Comparison of ENCODE assay signal across 13 cellular contexts in genomic region chr9:130805510-130806387, GRCh38. TPM values are rescaled to one million over a fixed set of nuclear protein-coding genes. Genes with fewer than 3 reads are reported as not detected.
DNase-seq lines count a peak whose midpoint lies in the region; ATAC-seq and TF ChIP-seq lines count a peak whose summit lies in the region.
"Had no signal": no experiment of that assay in that cellular context is flagged by ENCODE, and none has a peak within 500 bp of the region (broad histone marks: within the 10 kb centered on the region; RNA-seq: fewer than 3 reads in every experiment).

No MANE protein-coding gene starts in this region.

- no peaks in the 10 kb centered on the region for H3K9me2 ChIP-seq in MM.1S (replicated peaks; ENCODE audit: insufficient read depth, low read length)

- peaks cover 3% of the 10 kb centered on the region for H3K9me3 Mint-ChIP-seq in stimulated activated memory B cell treated with anti-CD40 and anti-IgM and Interleukin-4, amounts not matched to agents 10 μg/mL and 1 μg/mL and 100 μg/mL, for 72 hours
- H3K9me3 Mint-ChIP-seq in activated CD4-positive, alpha-beta T cell treated with anti-CD3 and anti-CD28 coated beads for 36 hours (ENCODE audit: low read depth), result peaks cover 2% of the 10 kb centered on the region

- no peaks in the 10 kb centered on the region for H3K36me3 ChIP-seq in MM.1S (replicated peaks; ENCODE audit: insufficient read depth, low read length)

- peaks cover 25% of the 10 kb centered on the region for H3K4me1 Mint-ChIP-seq in stimulated activated memory B cell treated with anti-CD40 and anti-IgM and Interleukin-4, amounts not matched to agents 10 μg/mL and 1 μg/mL and 100 μg/mL, for 72 hours
- peaks cover 4% of the 10 kb centered on the region for H3K4me1 Mint-ChIP-seq in activated CD4-positive, alpha-beta T cell treated with anti-CD3 and anti-CD28 coated beads for 36 hours

- peak; percentile 85 for ATAC-seq in stimulated activated memory B cell treated with anti-CD40 and anti-IgM and Interleukin-4, amounts not matched to agents 10 μg/mL and 1 μg/mL and 100 μg/mL, for 72 hours
- no peak for ATAC-seq in activated CD4-positive, alpha-beta T cell treated with anti-CD3 and anti-CD28 coated beads for 36 hours

- H3K4me1 ChIP-seq in MM.1S (ENCODE audit: low read length), result peaks cover 13% of the 10 kb centered on the region; the same call in 1 of the 2 replicates

- peaks cover 8% of the 10 kb centered on the region for H3K36me3 Mint-ChIP-seq in stimulated activated memory B cell treated with anti-CD40 and anti-IgM and Interleukin-4, amounts not matched to agents 10 μg/mL and 1 μg/mL and 100 μg/mL, for 72 hours
- H3K36me3 Mint-ChIP-seq in activated CD4-positive, alpha-beta T cell treated with anti-CD3 and anti-CD28 coated beads for 36 hours (ENCODE audit: low read depth), result peaks cover 3% of the 10 kb centered on the region

- H3K9ac ChIP-seq in MM.1S (ENCODE audit: low read length), result no peak overlapping the region

- intact Hi-C loops in activated CD4-positive, alpha-beta T cell treated with anti-CD3 and anti-CD28 coated beads for 36 hours (cut with DNase I, micrococcal nuclease), result no loop called here

- peak overlapping the region; percentile 7 for H3K27ac Mint-ChIP-seq in stimulated activated memory B cell treated with anti-CD40 and anti-IgM and Interleukin-4, amounts not matched to agents 10 μg/mL and 1 μg/mL and 100 μg/mL, for 72 hours
- H3K27ac Mint-ChIP-seq in activated CD4-positive, alpha-beta T cell treated with anti-CD3 and anti-CD28 coated beads for 36 hours, result no peak overlapping the region
- H3K27ac Mint-ChIP-seq: activated CD4-positive, alpha-beta T cell treated with anti-CD3 and anti-CD28 coated beads, Interleukin-2, amount 10 ng/mL, durations not matched to agents 7 days and 5 days; activated naive CD8-positive, alpha-beta T cell treated with anti-CD3 and anti-CD28 coated beads, Interleukin-2, amount 10 ng/mL, durations not matched to agents 7 days and 5 days had no signal

- H3K27ac ChIP-seq in MM.1S (ENCODE audit: low read length), result peak overlapping the region; percentile 10; the same call in 1 of the 2 replicates

- H4K20me1 ChIP-seq in MM.1S (ENCODE audit: insufficient read depth, low read length), result no peaks in the 10 kb centered on the region

- H3K4me3 ChIP-seq in MM.1S (ENCODE audit: low read length) (no peak overlapping the region), choroid plexus epithelial cell (ENCODE audit: low read depth, low read length) (no peak overlapping the region)

- POLR2A ChIA-PET in activated CD4-positive, alpha-beta T cell treated with anti-CD3 and anti-CD28 coated beads for 36 hours (lab: Charles Lee), result interaction anchor here (0.7 kb wide), 1 partner anchor 8 kb away, joined by 3 read pairs; no protein-coding TSS in a partner anchor

- no peaks in the 10 kb centered on the region for H3K79me2 ChIP-seq in MM.1S (ENCODE audit: low read length)

- TF ChIP-seq CTCF in MM.1S (IDR thresholded peaks at IDR 0.05; ENCODE audit: low read length) (no peak), choroid plexus epithelial cell (conservative IDR thresholded peaks at IDR 0.05; ENCODE audit: low read depth, low read length) (no peak)

- H2AFZ ChIP-seq in MM.1S (ENCODE audit: low read length), result no peak overlapping the region

- H3K4me2 ChIP-seq in MM.1S (ENCODE audit: low read depth, low read length), result no peak overlapping the region

- no peaks in the 10 kb centered on the region for H3K9me3 ChIP-seq in MM.1S (replicated peaks; ENCODE audit: insufficient read depth, low read length)

- DNase-seq in NCI-H82 (lab: John Stamatoyannopoulos, UW) (peak; percentile 15), NCI-H82 treated with DMSO at 0.1 percent for 48 hours (lab: John Stamatoyannopoulos, UW; ENCODE audit: unreplicated experiment) (no peak), MM.1S (peak; percentile 40), choroid plexus epithelial cell (ENCODE audit: low read depth) (peak; percentile 35), cortex of kidney (lab: John Stamatoyannopoulos, UW) (no peak)
- DNase-seq in activated CD4-positive, alpha-beta T cell treated with anti-CD3 and anti-CD28 coated beads, Interleukin-2, amount 50 U/mL, for 48 hours, result no peak
- DNase-seq in activated CD4-positive, alpha-beta T cell treated with anti-CD3 and anti-CD28 coated beads for 36 hours, result no peak
- DNase-seq: 8988T; activated CD4-positive, alpha-beta T cell treated with anti-CD3 and anti-CD28 coated beads, Interleukin-2, amount 10 ng/mL, durations not matched to agents 7 days and 5 days; activated naive CD8-positive, alpha-beta T cell treated with anti-CD3 and anti-CD28 coated beads, Interleukin-2, amount 10 ng/mL, durations not matched to agents 7 days and 5 days; DND-41; effector memory CD4-positive, alpha-beta T cell had no signal

- H3F3A ChIP-seq in MM.1S (ENCODE audit: insufficient read depth, low read length), result 0 out of 2 replicates have a peak, but pooled peaks cover 3% of the 10 kb centered on the region

- H3K27me3 Mint-ChIP-seq in stimulated activated memory B cell treated with anti-CD40 and anti-IgM and Interleukin-4, amounts not matched to agents 10 μg/mL and 1 μg/mL and 100 μg/mL, for 72 hours, result no peaks in the 10 kb centered on the region
- H3K27me3 Mint-ChIP-seq in activated CD4-positive, alpha-beta T cell treated with anti-CD3 and anti-CD28 coated beads for 36 hours, result no peaks in the 10 kb centered on the region
- H3K27me3 Mint-ChIP-seq: activated CD4-positive, alpha-beta T cell treated with anti-CD3 and anti-CD28 coated beads, Interleukin-2, amount 10 ng/mL, durations not matched to agents 7 days and 5 days; activated naive CD8-positive, alpha-beta T cell treated with anti-CD3 and anti-CD28 coated beads, Interleukin-2, amount 10 ng/mL, durations not matched to agents 7 days and 5 days had no signal

- no peak overlapping the region for H3K4me3 Mint-ChIP-seq in stimulated activated memory B cell treated with anti-CD40 and anti-IgM and Interleukin-4, amounts not matched to agents 10 μg/mL and 1 μg/mL and 100 μg/mL, for 72 hours
- H3K4me3 Mint-ChIP-seq in activated CD4-positive, alpha-beta T cell treated with anti-CD3 and anti-CD28 coated beads for 36 hours, result no peak overlapping the region
- H3K4me3 Mint-ChIP-seq: activated CD4-positive, alpha-beta T cell treated with anti-CD3 and anti-CD28 coated beads, Interleukin-2, amount 10 ng/mL, durations not matched to agents 7 days and 5 days; activated naive CD8-positive, alpha-beta T cell treated with anti-CD3 and anti-CD28 coated beads, Interleukin-2, amount 10 ng/mL, durations not matched to agents 7 days and 5 days had no signal

- no peaks in the 10 kb centered on the region for H3K27me3 ChIP-seq in MM.1S (replicated peaks; ENCODE audit: insufficient read depth, low read length)

- CTCF ChIA-PET in activated CD4-positive, alpha-beta T cell treated with anti-CD3 and anti-CD28 coated beads for 36 hours (lab: Charles Lee), result interaction anchor here (0.5 to 1.1 kb wide), 5 partner anchors 25 to 1492 kb away, joined by 3 to 5 read pairs (median 3); no protein-coding TSS in a partner anchor

RNA-seq across cellular contexts. Expression of gene ABL1, which starts 29.3 kb away (rescaled TPM):
- 10 to 100 TPM; 31.8 to 32.3 TPM for total RNA-seq in activated CD4-positive, alpha-beta T cell treated with anti-CD3 and anti-CD28 coated beads for 36 hours

Comparison
In these comparisons a context has a peak if more than half of its experiments do, and no peak if none do; other contexts are left out.
1. DNase-seq: peak in NCI-H82 (single experiment), MM.1S (single experiment) and choroid plexus epithelial cell (single experiment); none in NCI-H82 treated with DMSO at 0.1 percent for 48 hours (single experiment), activated CD4-positive, alpha-beta T cell treated with anti-CD3 and anti-CD28 coated beads, Interleukin-2, amount 50 U/mL, for 48 hours (0 of 2), cortex of kidney (single experiment) and activated CD4-positive, alpha-beta T cell treated with anti-CD3 and anti-CD28 coated beads for 36 hours (single experiment).